1 cellular context compared by ENCODE assay signal in the genomic region with DNA sequence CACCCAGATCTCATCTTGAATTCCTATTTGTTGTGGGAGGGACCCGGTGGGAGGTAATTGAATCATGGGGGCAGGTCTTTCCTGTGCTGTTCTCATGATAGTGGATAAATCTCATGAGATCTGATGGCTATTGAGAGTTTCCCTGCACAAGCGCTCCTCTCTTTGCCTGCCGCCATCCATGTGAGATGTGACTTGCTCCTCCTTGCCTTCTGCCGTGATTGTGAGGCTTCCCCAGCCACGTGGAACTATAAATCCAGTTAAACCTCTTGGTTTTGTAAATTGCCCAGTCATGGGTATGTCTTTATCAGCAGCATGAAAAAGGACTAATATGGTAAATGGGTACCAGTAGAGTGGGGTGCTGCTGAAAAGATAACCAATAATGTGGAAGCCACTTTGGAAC.
TF ChIP-seq lines count a peak whose summit lies in the region.

No MANE protein-coding gene starts in this region.

TF ChIP-seq in K562, 482 proteins besides CTCF, POLR2A, EP300 and RAD21:
- TF ChIP-seq NFE2 (IDR thresholded peaks at IDR 0.05; ENCODE audit: low read depth) (peak; percentile 38; the same call in 1 of the 2 replicates), ZNF431 (CRISPR knock-in tag; IDR thresholded peaks at IDR 0.05) (peak; percentile 95), KDM1A (IDR thresholded peaks at IDR 0.05) (0 out of 4 replicates have a peak, but pooled peaks of 1 of the 2 experiments have one; percentile 25), MAFG (tag; conservative IDR thresholded peaks at IDR 0.05) (0 out of 2 replicates have a peak, but pooled peaks have one; percentile 22)
